In genomic region chr7:2019693-2020511, GRCh38 we compare ENCODE assay signal across 8 cellular contexts.
DNase-seq lines count a peak whose midpoint lies in the region; TF ChIP-seq lines count a peak whose summit lies in the region.

No MANE protein-coding gene starts in this region.

- H3K14ac ChIP-seq in H9 (ENCODE audit: insufficient read depth, low read length): no peak overlapping the region; the same call in 1 of the 2 replicates

- H2BK12ac ChIP-seq in H9 (ENCODE audit: insufficient read length, low read depth, low read length): no peak overlapping the region

- no peaks in the 10 kb centered on the region for H3K27me3 ChIP-seq in Caco-2 (replicated peaks; ENCODE audit: control insufficient read depth, insufficient read depth, low read length)
- H3K27me3 ChIP-seq in H9 (ENCODE audit: insufficient read depth, low read length): no peaks in the 10 kb centered on the region
- no peaks in the 10 kb centered on the region for H3K27me3 ChIP-seq in SK-N-SH (ENCODE audit: insufficient read depth)
- H3K27me3 ChIP-seq in transverse colon: no peaks in the 10 kb centered on the region

- peaks cover 1% of the 10 kb centered on the region for H3K23me2 ChIP-seq in H9 (ENCODE audit: insufficient read length, low read depth, low read length, poor library complexity, severe bottlenecking)

- BruUV-seq in Caco-2 (replicated peaks; lab: Mats Ljungman, UMichigan): no TSS peak

- no peak overlapping the region for H3K56ac ChIP-seq in H9 (ENCODE audit: insufficient read length, low read depth, low read length)

- in situ Hi-C loops in transverse colon (cut with MboI; ENCODE audit: low pct_ligation_motif_present in 1 of 4, low pct_unique_long_range_greater_than_20kb in 1 of 4, low sequenced_read_pairs in 3 of 4): no loop called here

- no peak overlapping the region for H2BK15ac ChIP-seq in H9 (ENCODE audit: low read depth, low read length)

- H3K9me3 ChIP-seq in Caco-2 (peaks cover 3% of the 10 kb centered on the region; the same call in 1 of the 2 replicates), H9 (ENCODE audit: control insufficient read depth, low read depth, low read length) (no peaks in the 10 kb centered on the region), SK-N-SH (peaks cover 10% of the 10 kb centered on the region; the same call in 1 of the 2 replicates), mesodermal cell (ENCODE audit: control insufficient read depth, low read length) (peaks cover 10% of the 10 kb centered on the region), transverse colon (peaks cover 1% of the 10 kb centered on the region in 2 donors)

- H3K4me3 ChIP-seq in Caco-2 (ENCODE audit: low read depth, low read length) (no peak overlapping the region), SK-N-SH (ENCODE audit: low read depth in 2 of 2, low read length in 1 of 2) (no peak overlapping the region; a peak in 1 of 4 replicates), mesodermal cell (ENCODE audit: extremely low read depth, insufficient read depth, low read length, poor library complexity, severe bottlenecking) (no peak overlapping the region), transverse colon (no peak overlapping the region)

- no peak overlapping the region for H4K5ac ChIP-seq in H9 (ENCODE audit: insufficient read length, low read depth, low read length)

- TF ChIP-seq EP300 in SK-N-SH (IDR thresholded peaks at IDR 0.05; ENCODE audit: borderline replicate concordance in 1 of 2, low read depth in 1 of 2, low read length in 1 of 2) (no peak), transverse colon (IDR thresholded peaks at IDR 0.05; ENCODE audit: low read depth) (no peak)

- peaks cover 4% of the 10 kb centered on the region for H3F3A ChIP-seq in SK-N-SH (replicated peaks; ENCODE audit: insufficient read depth)

- H3K79me1 ChIP-seq in H9 (ENCODE audit: insufficient read depth, low read depth, low read length, poor library complexity, severe bottlenecking): no peaks in the 10 kb centered on the region

- no peaks in the 10 kb centered on the region for H3K27me3 Mint-ChIP-seq in Caco-2 (ENCODE audit: insufficient read depth, unreplicated experiment)
- H3K27me3 Mint-ChIP-seq in H9 (ENCODE audit: low read depth): no peaks in the 10 kb centered on the region; the same call in 1 of the 2 replicates

- H3K23ac ChIP-seq in H9 (ENCODE audit: insufficient read length, low read depth, low read length): no peak overlapping the region

- H3K36me3 Mint-ChIP-seq in Caco-2 (ENCODE audit: insufficient read depth, unreplicated experiment) (peaks cover 22% of the 10 kb centered on the region), H9 (ENCODE audit: insufficient read depth in 1 of 3, low read depth in 3 of 3) (peaks cover 0 to 9% (median 3%) of the 10 kb centered on the region in 3 experiments; a peak in 4 of 7 replicates)

- H3K9ac ChIP-seq in H9 (ENCODE audit: extremely low read depth, insufficient read length, low read length): no peak overlapping the region
- H3K9ac ChIP-seq in SK-N-SH: peak overlapping the region; percentile 52; the same call in 1 of the 2 replicates

- H3K27ac ChIP-seq in H9 (ENCODE audit: insufficient read length, low read depth, low read length) (no peak overlapping the region), SK-N-SH (ENCODE audit: low read depth in 2 of 2, low read length in 1 of 2) (peak overlapping the region in 1 of 2 experiments; percentile 83; a peak in 3 of 4 replicates), mesodermal cell (ENCODE audit: low read depth, low read length, severe bottlenecking) (peak overlapping the region; percentile 79), transverse colon (peak overlapping the region; percentile 51 to 72 (median 61))

- no peak overlapping the region for H2BK5ac ChIP-seq in H9 (ENCODE audit: insufficient read length, low read length)

- no CpG with 5 or more reads among the region's 44 CpGs for WGBS in H9 (ENCODE audit: extremely low coverage, insufficient read length, low lambda C conversion rate)
- 86% methylated on average over 23 of the region's 44 CpGs for WGBS in SK-N-SH (ENCODE audit: low lambda C conversion rate)
- 93% methylated on average over 36 to 44 of the region's 44 CpGs for WGBS in mesodermal cell (ENCODE audit: insufficient coverage in 2 of 2), 2 experiments
- 44 to 66% methylated on average over 12 to 40 of the region's 44 CpGs for WGBS in transverse colon (ENCODE audit: low coverage in 1 of 2), 2 donors

- DNase-seq in Caco-2 (peak in 1 of 2 experiments; percentile 23), H9 (no peak), SK-N-SH (peak; percentile 48), transverse colon (peak; percentile 41), HuH-7.5 (ENCODE audit: low spot score) (no peak), NCI-H1417 treated with DMSO at 0.1 percent for 48 hours (lab: John Stamatoyannopoulos, UW) (no peak)
- peak; percentile 41 for DNase-seq in central memory CD4-positive, alpha-beta T cell

- H3K4me1 ChIP-seq in Caco-2 (no peaks in the 10 kb centered on the region; the same call in 1 of the 2 replicates), H9 (ENCODE audit: insufficient read depth, low read length) (no peaks in the 10 kb centered on the region), SK-N-SH (ENCODE audit: control insufficient read depth in 1 of 2, insufficient read depth in 2 of 2, low read depth in 1 of 2, low read length in 1 of 2) (peaks cover 22 to 31% of the 10 kb centered on the region in 2 experiments; a peak in 3 of 4 replicates), mesodermal cell (ENCODE audit: control insufficient read depth, insufficient read depth, low read length, poor library complexity, severe bottlenecking) (peaks cover 25% of the 10 kb centered on the region), transverse colon (peaks cover 0 to 8% (median 0%) of the 10 kb centered on the region in 4 donors)

- no peak overlapping the region for H2AFZ ChIP-seq in H9 (ENCODE audit: low read length)
- no peak overlapping the region for H2AFZ ChIP-seq in SK-N-SH (ENCODE audit: low read depth)

- H3K79me2 ChIP-seq in H9 (ENCODE audit: insufficient read depth, low read length) (no peaks in the 10 kb centered on the region; the same call in 1 of the 2 replicates), SK-N-SH (ENCODE audit: insufficient read depth) (peaks cover 11% of the 10 kb centered on the region; the same call in 1 of the 2 replicates)

- H3K9me2 ChIP-seq in SK-N-SH: no peaks in the 10 kb centered on the region

- H2BK20ac ChIP-seq in H9 (ENCODE audit: low read depth, low read length, poor library complexity, severe bottlenecking): no peak overlapping the region

- H4K8ac ChIP-seq in H9 (replicated peaks; ENCODE audit: insufficient read length, low read depth, low read length): no peak overlapping the region

- H4K91ac ChIP-seq in H9 (ENCODE audit: insufficient read length, low read depth, low read length): no peak overlapping the region

- H3K4me1 Mint-ChIP-seq in Caco-2 (ENCODE audit: low read depth, unreplicated experiment): no peaks in the 10 kb centered on the region
- H3K4me1 Mint-ChIP-seq in H9: peaks cover 5 to 11% of the 10 kb centered on the region in 2 experiments; a peak in 3 of 4 replicates

- POLR2A ChIA-PET in Caco-2 (lab: Charles Lee) (no interaction called here), SK-N-SH (lab: Yijun Ruan, JAX) (interaction anchor here (0.7 kb wide), 1 partner anchor 130 kb away, joined by 3 read pairs; no protein-coding TSS in a partner anchor)

- no peaks in the 10 kb centered on the region for H4K20me1 ChIP-seq in H9 (ENCODE audit: control insufficient read depth, insufficient read depth, insufficient read length)
- H4K20me1 ChIP-seq in SK-N-SH (ENCODE audit: insufficient read depth): no peaks in the 10 kb centered on the region

- intact Hi-C loops in Caco-2 (cut with micrococcal nuclease; ENCODE audit: unreplicated experiment) (no loop called here), transverse colon (cut with DNase I; ENCODE audit: low total_unique reads) (no loop called here)

- H3K9me3 Mint-ChIP-seq in Caco-2 (ENCODE audit: unreplicated experiment): peaks cover 11% of the 10 kb centered on the region
- peaks cover 6 to 10% of the 10 kb centered on the region in 2 experiments; a peak in 4 of 5 replicates for H3K9me3 Mint-ChIP-seq in H9

- no peaks in the 10 kb centered on the region for H3K36me3 ChIP-seq in Caco-2 (ENCODE audit: control insufficient read depth, insufficient read depth, low read length)
- H3K36me3 ChIP-seq in SK-N-SH (replicated peaks in 1 of 2; ENCODE audit: control insufficient read depth in 1 of 2, insufficient read depth in 2 of 2, low read length in 1 of 2): peaks cover 0 to 9% of the 10 kb centered on the region in 2 experiments
- H3K36me3 ChIP-seq in mesodermal cell (ENCODE audit: control insufficient read depth, insufficient read depth, low read length): peaks cover 4% of the 10 kb centered on the region
- no peaks in the 10 kb centered on the region for H3K36me3 ChIP-seq in transverse colon

- no peak overlapping the region for H3T11ph ChIP-seq in H9 (ENCODE audit: low read length)

- H3K27ac Mint-ChIP-seq in Caco-2 (ENCODE audit: unreplicated experiment) (peak overlapping the region; percentile 47), H9 (peak overlapping the region; percentile 31 to 64 (median 54); a peak in 2 of 7 replicates)

- no peak overlapping the region for H2BK120ac ChIP-seq in H9 (ENCODE audit: low read depth, low read length, poor library complexity, severe bottlenecking)

- no peak overlapping the region for H3K4me2 ChIP-seq in H9 (ENCODE audit: insufficient read depth, insufficient read length, low read length)
- H3K4me2 ChIP-seq in SK-N-SH: peak overlapping the region; percentile 63

- no peak for TF ChIP-seq POLR2A in transverse colon (IDR thresholded peaks at IDR 0.05)

- H3K4me3 Mint-ChIP-seq in Caco-2 (ENCODE audit: unreplicated experiment) (no peak overlapping the region), H9 (no peak overlapping the region)

- no peak for TF ChIP-seq RAD21 in SK-N-SH (IDR thresholded peaks at IDR 0.05; ENCODE audit: low read length)

- no peak overlapping the region for H3K18ac ChIP-seq in H9 (ENCODE audit: insufficient read length, low read depth, low read length)

- no peak overlapping the region for H3K4ac ChIP-seq in H9 (ENCODE audit: low read depth, low read length)

- TF ChIP-seq CTCF in Caco-2 (IDR thresholded peaks at IDR 0.05; ENCODE audit: insufficient read depth in 1 of 2, low read depth in 1 of 2, low read length in 1 of 2, severe bottlenecking in 1 of 2, unreplicated experiment in 1 of 2): no peak
- no peak for TF ChIP-seq CTCF in H9 (conservative IDR thresholded peaks at IDR 0.05)
- no peak for TF ChIP-seq CTCF in SK-N-SH (IDR thresholded peaks at IDR 0.05)
- TF ChIP-seq CTCF in transverse colon (IDR thresholded peaks at IDR 0.05): no peak

- no peak overlapping the region for H2AK5ac ChIP-seq in H9 (ENCODE audit: insufficient read length, low read length)

- CTCF ChIA-PET in Caco-2 (lab: Charles Lee) (no interaction called here), SK-N-SH (lab: Yijun Ruan, JAX) (interaction anchor here (0.7 to 1.0 kb wide), 2 partner anchors 58 to 112 kb away, joined by 3 read pairs; no protein-coding TSS in a partner anchor)

TF ChIP-seq in SK-N-SH, 30 proteins besides CTCF, POLR2A, EP300 and RAD21 (continues in another document):
- TF ChIP-seq GABPA (IDR thresholded peaks at IDR 0.05; ENCODE audit: low read depth) (no peak), JUND (IDR thresholded peaks at IDR 0.05) (peak; percentile 29; the same call in 1 of the 2 replicates), SIN3A (IDR thresholded peaks at IDR 0.05; ENCODE audit: borderline replicate concordance, low read depth, low read length) (no peak), FOXJ3 (CRISPR knock-in tag; IDR thresholded peaks at IDR 0.05) (no peak)

Comparison
In these comparisons a context has a peak if more than half of its experiments do, and no peak if none do; other contexts are left out.
1. DNase-seq: peak in SK-N-SH (single experiment), central memory CD4-positive, alpha-beta T cell (single experiment) and transverse colon (single experiment); none in H9 (single experiment), HuH-7.5 (single experiment) and NCI-H1417 treated with DMSO at 0.1 percent for 48 hours (single experiment).